ENCODE assay signal across 13 cellular contexts in the genomic region with DNA sequence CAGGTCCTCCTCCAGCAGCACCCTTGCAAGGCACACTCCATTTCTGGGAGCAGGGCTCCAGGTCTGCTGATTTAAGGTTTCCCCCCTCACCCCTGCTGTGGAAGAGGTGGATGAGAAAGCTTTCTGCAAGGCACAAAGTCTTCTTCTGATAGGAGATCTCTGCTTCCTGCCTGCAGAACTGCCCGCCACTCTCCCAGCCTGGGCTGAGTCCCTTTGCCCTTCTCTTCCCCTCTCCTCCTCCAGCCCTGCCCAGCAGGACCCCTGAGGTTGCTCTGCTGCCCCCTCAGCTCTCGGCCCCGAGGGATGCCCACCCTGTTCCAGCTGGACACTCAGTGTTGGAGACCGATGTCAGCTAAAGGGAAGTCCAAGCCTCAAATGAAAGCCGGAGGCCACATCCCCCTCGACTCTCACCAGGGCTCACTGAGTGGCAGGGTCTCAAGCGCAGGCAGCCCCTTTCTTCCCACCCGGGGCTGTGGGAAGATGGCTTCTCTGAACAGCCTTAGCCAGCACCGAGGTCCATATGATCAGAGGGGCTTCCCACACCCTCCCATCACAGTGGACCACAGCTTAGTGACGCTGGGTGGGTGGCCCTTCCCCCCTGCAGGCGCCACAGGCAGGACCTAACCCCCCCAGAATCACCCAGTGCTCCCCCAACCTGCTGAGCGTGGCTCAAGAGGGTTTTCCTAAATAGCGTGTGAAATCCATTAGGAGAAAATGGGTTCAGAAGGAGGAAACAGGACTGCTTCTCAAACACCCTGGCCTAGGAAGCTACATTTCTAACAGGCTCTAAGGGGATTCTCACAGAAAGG. TPM values are rescaled to one million over a fixed set of nuclear protein-coding genes. Genes with fewer than 3 reads are reported as not detected.
DNase-seq lines count a peak whose midpoint lies in the region; ATAC-seq and TF ChIP-seq lines count a peak whose summit lies in the region.
"Had no signal": no experiment of that assay in that cellular context is flagged by ENCODE, and none has a peak within 500 bp of the region (broad histone marks: within the 10 kb centered on the region; RNA-seq: fewer than 3 reads in every experiment).

No MANE protein-coding gene starts in this region.

- H3K4me3 ChIP-seq in lower lobe of right lung (peak overlapping the region; percentile 19), tibial artery (peak overlapping the region; percentile 82 to 88)
- H3K4me3 ChIP-seq: uterus had no signal

- H3K27ac ChIP-seq in lower lobe of right lung, result peak overlapping the region; percentile 84
- H3K27ac ChIP-seq in tibial artery, result peak overlapping the region; percentile 96
- H3K27ac ChIP-seq: KMS-11, uterus had no signal

- peaks cover 43% of the 10 kb centered on the region for H3K4me1 ChIP-seq in lower lobe of right lung
- peaks cover 0 to 78% (median 34%) of the 10 kb centered on the region in 4 donors for H3K4me1 ChIP-seq in tibial artery

- H3K36me3 Mint-ChIP-seq in activated T-cell treated with anti-CD3 and anti-CD28 coated beads, Interleukin-2, amount 50 U/mL, for 72 hours (ENCODE audit: insufficient read depth in 2 of 2), result peaks cover 15 to 40% of the 10 kb centered on the region in 2 donors
- peaks cover 51 to 65% of the 10 kb centered on the region in 2 donors for H3K36me3 Mint-ChIP-seq in activated naive CD4-positive, alpha-beta T cell treated with anti-CD3 and anti-CD28 coated beads, Interleukin-2, amount 50 U/mL, for 72 hours

- TF ChIP-seq CTCF in lower lobe of right lung (IDR thresholded peaks at IDR 0.05) (no peak), tibial artery (IDR thresholded peaks at IDR 0.05) (no peak)

- DNase-seq in activated T-cell treated with anti-CD3 and anti-CD28 coated beads, Interleukin-2, amount 50 U/mL, for 72 hours, result no peak
- no peak for DNase-seq in activated T-cell treated with anti-CD3 and anti-CD28 coated beads, Interleukin-2, amount 50 U/mL, for 48 hours
- DNase-seq in activated naive CD4-positive, alpha-beta T cell treated with anti-CD3 and anti-CD28 coated beads, Interleukin-2, amount 50 U/mL, for 72 hours (ENCODE audit: low spot score in 2 of 2), result no peak
- DNase-seq in lower lobe of right lung (no peak), tibial artery (no peak), occipital lobe (lab: John Stamatoyannopoulos, UW) (no peak)
- DNase-seq: hippocampal formation, NCI-H526, uterus had no signal

- peaks cover 2% of the 10 kb centered on the region in 2 donors for H3K9me3 Mint-ChIP-seq in activated T-cell treated with anti-CD3 and anti-CD28 coated beads, Interleukin-2, amount 50 U/mL, for 72 hours
- peaks cover 0 to 11% of the 10 kb centered on the region in 2 donors for H3K9me3 Mint-ChIP-seq in activated naive CD4-positive, alpha-beta T cell treated with anti-CD3 and anti-CD28 coated beads, Interleukin-2, amount 50 U/mL, for 72 hours
- H3K9me3 Mint-ChIP-seq: neural crest cell had no signal

- no peak for ATAC-seq in activated T-cell treated with anti-CD3 and anti-CD28 coated beads, Interleukin-2, amount 50 U/mL, for 72 hours (replicated peaks in 1 of 2)
- ATAC-seq in activated naive CD4-positive, alpha-beta T cell treated with anti-CD3 and anti-CD28 coated beads, Interleukin-2, amount 50 U/mL, for 72 hours, result no peak
- ATAC-seq in lower lobe of right lung, result no peak
- no peak for ATAC-seq in GM18502 (IDR thresholded peaks at IDR 0.05; ENCODE audit: poor library complexity, unreplicated experiment)
- no peak for ATAC-seq in HG02840 (IDR thresholded peaks at IDR 0.05; ENCODE audit: low FRiP score, unreplicated experiment)

- no peaks in the 10 kb centered on the region for H3K9me3 ChIP-seq in lower lobe of right lung
- no peaks in the 10 kb centered on the region for H3K9me3 ChIP-seq in tibial artery
- H3K9me3 ChIP-seq: uterus had no signal

- H3K27me3 ChIP-seq in lower lobe of right lung (ENCODE audit: low read depth), result peaks cover 10% of the 10 kb centered on the region
- no peaks in the 10 kb centered on the region for H3K27me3 ChIP-seq in tibial artery
- H3K27me3 ChIP-seq: uterus had no signal

- peaks cover 79% of the 10 kb centered on the region for H3K4me1 Mint-ChIP-seq in activated T-cell treated with anti-CD3 and anti-CD28 coated beads, Interleukin-2, amount 50 U/mL, for 72 hours (ENCODE audit: low read depth)

- no peaks in the 10 kb centered on the region for H3K27me3 Mint-ChIP-seq in activated T-cell treated with anti-CD3 and anti-CD28 coated beads, Interleukin-2, amount 50 U/mL, for 72 hours (ENCODE audit: low read depth)

- intact Hi-C loops in lower lobe of right lung (cut with DNase I), result no loop called here
- intact Hi-C loops in tibial artery (cut with DNase I; ENCODE audit: low total_unique reads), result no loop called here

- H3K36me3 ChIP-seq in lower lobe of right lung, result no peaks in the 10 kb centered on the region
- H3K36me3 ChIP-seq in tibial artery, result no peaks in the 10 kb centered on the region
- H3K36me3 ChIP-seq: uterus had no signal

- H3K4me3 Mint-ChIP-seq in activated T-cell treated with anti-CD3 and anti-CD28 coated beads, Interleukin-2, amount 50 U/mL, for 72 hours, result peak overlapping the region; percentile 95 to 97

- peak overlapping the region; percentile 90 for H3K27ac Mint-ChIP-seq in activated T-cell treated with anti-CD3 and anti-CD28 coated beads, Interleukin-2, amount 50 U/mL, for 72 hours
- H3K27ac Mint-ChIP-seq in activated naive CD4-positive, alpha-beta T cell treated with anti-CD3 and anti-CD28 coated beads, Interleukin-2, amount 50 U/mL, for 72 hours, result peak overlapping the region; percentile 97 to 98

RNA-seq across cellular contexts. Expression of a gene that starts 4.0 kb away (rescaled TPM):
- 10 to 100 TPM; 21.9 to 25.6 TPM for total RNA-seq in activated T-cell treated with anti-CD3 and anti-CD28 coated beads, Interleukin-2, amount 50 U/mL, for 72 hours
- 10 to 100 TPM; 16.6 to 44.6 TPM for total RNA-seq in activated naive CD4-positive, alpha-beta T cell treated with anti-CD3 and anti-CD28 coated beads, Interleukin-2, amount 50 U/mL, for 72 hours
- total RNA-seq in lower lobe of right lung, result 43.5 TPM
- total RNA-seq in occipital lobe, result 0.78 TPM
